17 cellular contexts compared by ENCODE assay signal in the genomic region with DNA sequence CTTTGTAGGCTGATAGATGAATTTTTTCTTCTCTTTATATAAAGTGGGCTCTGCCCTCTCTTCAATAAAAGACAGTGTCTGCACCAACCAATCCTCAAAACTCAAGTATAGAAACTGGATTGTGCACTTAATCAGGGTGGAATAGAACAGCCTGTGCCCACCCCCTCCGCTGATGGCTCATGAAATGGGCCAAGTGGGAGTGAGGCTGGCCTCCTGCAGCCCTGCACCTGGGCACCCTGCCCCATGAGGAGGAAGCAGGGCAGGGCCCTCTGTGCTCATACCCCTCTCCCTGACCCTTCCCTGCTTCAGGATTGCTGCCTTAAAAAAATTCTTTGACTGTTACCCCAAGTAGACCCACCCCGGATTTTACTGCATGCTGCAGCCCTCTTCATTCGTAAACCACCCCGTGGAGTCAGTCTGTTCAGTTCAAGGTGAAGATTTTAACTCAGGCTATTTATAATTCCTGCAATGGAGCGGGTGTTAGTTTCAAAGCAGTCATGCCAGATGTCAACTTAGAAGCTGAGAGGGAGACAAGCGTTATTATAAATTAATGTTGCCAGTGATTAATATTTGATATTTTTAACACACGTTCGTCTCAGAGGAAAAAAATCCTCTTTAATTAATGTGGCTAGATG. TPM values are rescaled to one million over a fixed set of nuclear protein-coding genes. Genes with fewer than 3 reads are reported as not detected.
"Had no signal": no experiment of that assay in that cellular context is flagged by ENCODE, and none has a peak within 500 bp of the region (broad histone marks: within the 10 kb centered on the region; RNA-seq: fewer than 3 reads in every experiment).

No MANE protein-coding gene starts in this region.

- ATAC-seq: natural killer cell had no signal

- H3K9me3 ChIP-seq: ascending aorta, gastrocnemius medialis had no signal

- H3K36me3 ChIP-seq: ascending aorta, gastrocnemius medialis had no signal

- DNase-seq: activated CD4-positive, alpha-beta T cell treated with anti-CD3 and anti-CD28 coated beads, Interleukin-2, amount 10 ng/mL, durations not matched to agents 7 days and 5 days; activated CD8-positive, alpha-beta memory T cell treated with anti-CD3 and anti-CD28 coated beads for 24 hours; activated naive CD4-positive, alpha-beta T cell; endodermal cell; gastrocnemius medialis; mesendoderm; natural killer cell; small intestine; stimulated activated CD4-positive, alpha-beta T cell treated with anti-CD3 and anti-CD28 coated beads, Interleukin-4, amount 100 ng/mL, for 4 hours; stimulated activated CD8-positive, alpha-beta memory T cell treated with anti-CD3 and anti-CD28 coated beads, Interleukin-4, amount 100 ng/mL, for 48 hours had no signal

- H3K27ac ChIP-seq: ascending aorta, gastrocnemius medialis had no signal

- H3K4me1 ChIP-seq: ascending aorta had no signal

- H3K27me3 ChIP-seq: ascending aorta, dorsolateral prefrontal cortex, gastrocnemius medialis had no signal

- H3K4me3 ChIP-seq: ascending aorta, dorsolateral prefrontal cortex, gastrocnemius medialis had no signal

RNA-seq across cellular contexts. Expression of a gene that starts 15.8 kb away (rescaled TPM):
- total RNA-seq: activated CD4-positive, alpha-beta T cell treated with anti-CD3 and anti-CD28 coated beads, Interleukin-2, amount 10 ng/mL, durations not matched to agents 7 days and 5 days; activated T-helper 1 cell treated with anti-CD3 and anti-CD28 coated beads, Interleukin-12 subunit alpha, Interleukin-12 subunit beta, Interleukin-2, Interleukin-4 antibody, amounts not matched to agents 30 ng/mL and 10 ng/mL and 1 ng/mL, durations not matched to agents 14 hours and 24 hours and 36 hours; ascending aorta; bronchial epithelial cell; epithelial cell of proximal tubule; natural killer cell had no signal

RNA-seq across cellular contexts. Expression of a gene that starts 52.2 kb away (rescaled TPM):
- total RNA-seq: activated CD4-positive, alpha-beta T cell treated with anti-CD3 and anti-CD28 coated beads, Interleukin-2, amount 10 ng/mL, durations not matched to agents 7 days and 5 days; activated T-helper 1 cell treated with anti-CD3 and anti-CD28 coated beads, Interleukin-12 subunit alpha, Interleukin-12 subunit beta, Interleukin-2, Interleukin-4 antibody, amounts not matched to agents 30 ng/mL and 10 ng/mL and 1 ng/mL, durations not matched to agents 14 hours and 24 hours and 36 hours; ascending aorta; bronchial epithelial cell; endodermal cell; epithelial cell of proximal tubule; gastrocnemius medialis; lower leg skin; natural killer cell; temporal lobe had no signal
